In genomic region chr3:134642445-134643149, GRCh38 we compare ENCODE assay signal across 18 cellular contexts. TPM values are rescaled to one million over a fixed set of nuclear protein-coding genes. Genes with fewer than 3 reads are reported as not detected.
DNase-seq lines count a peak whose midpoint lies in the region; ATAC-seq, FAIRE-seq and TF ChIP-seq lines count a peak whose summit lies in the region.
"Had no signal": no experiment of that assay in that cellular context is flagged by ENCODE, and none has a peak within 500 bp of the region (broad histone marks: within the 10 kb centered on the region; RNA-seq: fewer than 3 reads in every experiment).

No MANE protein-coding gene starts in this region.

- no peaks in the 10 kb centered on the region for H3K27me3 ChIP-seq in bronchial epithelial cell (ENCODE audit: control insufficient read depth, insufficient read depth, low read length)
- H3K27me3 ChIP-seq: BLaER1 treated with 17β-estradiol and CSF1 and Interleukin-3, amounts not matched to agents 10 nM and 100 nM had no signal

- TF ChIP-seq CTCF in bronchial epithelial cell (IDR thresholded peaks at IDR 0.05; ENCODE audit: insufficient read depth, low read length, severe bottlenecking) (no peak), progenitor cell of endocrine pancreas (IDR thresholded peaks at IDR 0.05; ENCODE audit: unreplicated experiment) (no peak)

- H3K4me1 Mint-ChIP-seq in progenitor cell of endocrine pancreas (ENCODE audit: low read depth): peaks cover 13% of the 10 kb centered on the region
- H3K4me1 Mint-ChIP-seq: CD4-positive, CD25-positive, alpha-beta regulatory T cell had no signal

- H3K27ac Mint-ChIP-seq in progenitor cell of endocrine pancreas: no peak overlapping the region
- H3K27ac Mint-ChIP-seq: CD4-positive, CD25-positive, alpha-beta regulatory T cell had no signal

- no peak for ATAC-seq in HG03196 (IDR thresholded peaks at IDR 0.05; ENCODE audit: unreplicated experiment)

- H3K36me3 ChIP-seq in bronchial epithelial cell (ENCODE audit: control insufficient read depth, insufficient read depth, low read length): no peaks in the 10 kb centered on the region
- H3K36me3 ChIP-seq: BLaER1 treated with 17β-estradiol and CSF1 and Interleukin-3, amounts not matched to agents 10 nM and 100 nM had no signal

- peaks cover 23% of the 10 kb centered on the region for H3K27me3 Mint-ChIP-seq in progenitor cell of endocrine pancreas
- H3K27me3 Mint-ChIP-seq: CD4-positive, CD25-positive, alpha-beta regulatory T cell had no signal

- no peaks in the 10 kb centered on the region for H3K9me3 Mint-ChIP-seq in progenitor cell of endocrine pancreas (ENCODE audit: low read depth)

- no peak overlapping the region for H3K4me3 ChIP-seq in bronchial epithelial cell (ENCODE audit: low read depth, low read length)
- H3K4me3 ChIP-seq: BLaER1 treated with 17β-estradiol and CSF1 and Interleukin-3, amounts not matched to agents 10 nM and 100 nM; GM23248 had no signal

- no peaks in the 10 kb centered on the region for H3K36me3 Mint-ChIP-seq in progenitor cell of endocrine pancreas (ENCODE audit: insufficient read depth)
- H3K36me3 Mint-ChIP-seq: CD4-positive, CD25-positive, alpha-beta regulatory T cell had no signal

- FAIRE-seq in bronchial epithelial cell (lab: Jason Lieb, UNC): peak; percentile 47
- FAIRE-seq: GM18507, H54 had no signal

- H3K4me3 Mint-ChIP-seq in progenitor cell of endocrine pancreas (ENCODE audit: low read depth): no peak overlapping the region
- H3K4me3 Mint-ChIP-seq: CD4-positive, CD25-positive, alpha-beta regulatory T cell had no signal

- DNase-seq in activated CD8-positive, alpha-beta memory T cell treated with anti-CD3 and anti-CD28 coated beads, Interleukin-2, amount 50 U/mL, for 48 hours: peak; percentile 25
- DNase-seq in activated CD8-positive, alpha-beta memory T cell treated with anti-CD3 and anti-CD28 coated beads, Interleukin-2, amount 50 U/mL, for 4 hours: no peak
- DNase-seq in bronchial epithelial cell (ENCODE audit: low read depth) (no peak), left kidney (ENCODE audit: low read depth, low spot score) (peak; percentile 19), progenitor cell of endocrine pancreas (ENCODE audit: low spot score, unreplicated experiment) (peak; percentile 0), pons (ENCODE audit: low spot score) (no peak), SKM-1 treated with dmso at 0.1 percent for 144 hours (lab: John Stamatoyannopoulos, UW; ENCODE audit: unreplicated experiment) (no peak)
- DNase-seq: ACHN; CD4-positive, CD25-positive, alpha-beta regulatory T cell; DMS53; GF-D8; GM23248 had no signal

RNA-seq across cellular contexts. Expression of gene KY, which starts 8.2 kb away (rescaled TPM):
- total RNA-seq in bronchial epithelial cell (not detected in 2 replicates), progenitor cell of endocrine pancreas (not detected in 2 replicates)
- total RNA-seq: A172; CD4-positive, CD25-positive, alpha-beta regulatory T cell; HT1080 had no signal

Comparison
In these comparisons a context has a peak if more than half of its experiments do, and no peak if none do; other contexts are left out.
1. DNase-seq: peak in activated CD8-positive, alpha-beta memory T cell treated with anti-CD3 and anti-CD28 coated beads, Interleukin-2, amount 50 U/mL, for 48 hours (single experiment), left kidney (single experiment) and progenitor cell of endocrine pancreas (single experiment); none in activated CD8-positive, alpha-beta memory T cell treated with anti-CD3 and anti-CD28 coated beads, Interleukin-2, amount 50 U/mL, for 4 hours (single experiment), bronchial epithelial cell (single experiment), pons (single experiment) and SKM-1 treated with dmso at 0.1 percent for 144 hours (single experiment).